8 cellular contexts compared by ENCODE assay signal in the genomic region with DNA sequence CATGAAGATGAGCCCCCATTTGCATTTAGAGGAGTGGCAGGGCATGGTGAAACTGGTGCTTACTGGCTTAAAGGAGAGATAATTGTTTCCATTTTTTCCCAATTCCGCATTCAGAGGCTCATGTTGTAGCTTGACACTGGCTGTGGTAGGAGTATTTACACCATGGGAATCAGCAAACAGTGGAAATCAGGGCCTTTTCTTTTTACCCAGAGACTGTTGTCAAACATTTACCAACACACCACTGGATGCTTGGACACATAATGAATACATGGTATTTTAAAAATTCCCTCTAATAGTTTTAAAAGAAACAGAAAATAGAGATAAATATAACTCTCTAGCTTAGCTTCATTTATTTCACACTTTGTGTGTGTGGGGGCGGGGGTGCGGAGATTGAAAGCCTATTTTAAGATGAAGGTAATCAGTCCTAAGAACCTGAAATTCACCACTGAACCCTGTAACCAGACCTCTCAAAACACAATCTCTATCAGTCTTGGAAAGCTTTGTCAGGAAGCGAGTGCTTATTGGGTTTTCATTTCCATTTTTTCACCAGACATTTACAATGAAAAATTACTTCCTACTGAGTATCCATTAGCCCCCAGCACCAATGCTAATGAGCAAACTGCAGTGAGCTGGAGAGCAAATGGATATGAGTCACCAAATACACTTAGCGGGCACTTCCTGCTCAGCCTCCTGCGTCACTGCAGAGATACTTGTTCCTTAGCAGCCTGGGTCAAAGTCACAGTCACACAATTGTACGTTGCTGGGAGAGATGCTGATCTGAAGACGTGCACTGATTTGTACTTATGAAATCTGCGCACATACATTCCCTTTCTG.
DNase-seq lines count a peak whose midpoint lies in the region; ATAC-seq and TF ChIP-seq lines count a peak whose summit lies in the region.

No MANE protein-coding gene starts in this region.

- H3K27ac Mint-ChIP-seq in neural crest cell (ENCODE audit: unreplicated experiment), result peak overlapping the region; percentile 7

- no peaks in the 10 kb centered on the region for H3K27me3 ChIP-seq in endocrine pancreas (ENCODE audit: control insufficient read depth, insufficient read depth, low read length)

- H3K27me3 Mint-ChIP-seq in neural crest cell (ENCODE audit: low read depth), result no peaks in the 10 kb centered on the region

- H3K4me1 ChIP-seq in endocrine pancreas (ENCODE audit: control insufficient read depth, insufficient read depth, low read length), result peaks cover 15% of the 10 kb centered on the region

- TF ChIP-seq CTCF in neural crest cell (conservative IDR thresholded peaks at IDR 0.05), result no peak

- H3K36me3 Mint-ChIP-seq in neural crest cell (ENCODE audit: low read depth), result no peaks in the 10 kb centered on the region

- H3K9ac ChIP-seq in endocrine pancreas (ENCODE audit: control insufficient read depth, insufficient read depth, low read length), result peak overlapping the region; percentile 20

- H3K4me1 Mint-ChIP-seq in neural crest cell, result peaks cover 22% of the 10 kb centered on the region

- DNase-seq in AG20443 (ENCODE audit: low spot score) (peak; percentile 78), NOMO-1 treated with dmso at 0.1 percent for 144 hours (lab: John Stamatoyannopoulos, UW; ENCODE audit: unreplicated experiment) (peak; percentile 72), neural crest cell (ENCODE audit: low read depth, low spot score) (peak; percentile 3)
- DNase-seq in activated CD8-positive, alpha-beta memory T cell treated with anti-CD3 and anti-CD28 coated beads for 24 hours, result no peak

- peak; percentile 73 for ATAC-seq in GM19043 (IDR thresholded peaks at IDR 0.05; ENCODE audit: low read depth, unreplicated experiment)
- ATAC-seq in HG03520 (IDR thresholded peaks at IDR 0.05; ENCODE audit: unreplicated experiment), result peak; percentile 95
- no peak for ATAC-seq in GM21447 (IDR thresholded peaks at IDR 0.05; ENCODE audit: unreplicated experiment)

- peak overlapping the region; percentile 44 for H3K4me3 ChIP-seq in endocrine pancreas (ENCODE audit: control insufficient read depth, insufficient read depth, low read length)

- H3K4me3 Mint-ChIP-seq in neural crest cell, result no peak overlapping the region

- H3K9me3 Mint-ChIP-seq in neural crest cell, result no peaks in the 10 kb centered on the region

- no peaks in the 10 kb centered on the region for H3K9me3 ChIP-seq in endocrine pancreas (ENCODE audit: control insufficient read depth, low read length)

- no peaks in the 10 kb centered on the region for H3K36me3 ChIP-seq in endocrine pancreas (ENCODE audit: control insufficient read depth, insufficient read depth, low read length)
